Comparison of ENCODE assay signal across 9 cellular contexts in the genomic region with DNA sequence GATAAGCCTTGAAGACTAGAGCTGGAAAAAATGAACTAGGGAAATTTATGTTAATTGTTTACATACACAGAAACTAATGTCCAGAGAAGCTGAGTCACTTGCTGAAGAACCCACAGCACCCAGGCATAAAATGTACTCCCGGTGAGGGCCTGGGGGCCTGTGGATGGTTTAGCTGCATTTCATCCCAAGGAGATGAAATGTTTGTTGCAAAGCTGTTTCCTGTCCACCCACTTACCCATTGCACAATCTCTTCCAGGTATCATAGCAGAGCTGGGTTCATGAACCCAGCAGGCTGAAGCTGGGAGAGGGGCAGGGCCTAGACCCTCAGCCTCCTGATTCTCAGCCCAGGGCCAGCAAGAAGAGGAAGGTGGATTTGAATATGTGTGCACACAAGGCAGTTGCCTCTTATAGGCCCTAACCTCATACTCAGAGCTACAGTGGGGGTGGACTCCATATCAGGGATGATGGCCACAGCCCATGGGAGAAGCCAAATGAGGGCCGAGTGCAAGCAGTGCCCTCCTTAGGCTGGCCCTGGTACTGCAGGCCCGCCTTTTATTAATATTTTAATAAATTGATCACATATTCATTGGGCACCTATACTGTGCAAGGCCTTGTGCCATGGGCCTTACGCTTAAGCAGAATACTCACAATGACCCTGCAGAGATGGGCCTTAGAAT.
DNase-seq lines count a peak whose midpoint lies in the region; ATAC-seq and TF ChIP-seq lines count a peak whose summit lies in the region.
"Had no signal": no experiment of that assay in that cellular context is flagged by ENCODE, and none has a peak within 500 bp of the region (broad histone marks: within the 10 kb centered on the region; RNA-seq: fewer than 3 reads in every experiment).

No MANE protein-coding gene starts in this region.

- H3K27ac ChIP-seq in dorsolateral prefrontal cortex = peak overlapping the region in 33 of 59 donors; percentile 10 to 85 (median 49)

- POLR2A ChIA-PET in activated CD8-positive, alpha-beta T cell treated with anti-CD3 and anti-CD28 coated beads for 36 hours (lab: Charles Lee) = no interaction called here
- POLR2A ChIA-PET in activated CD8-positive, alpha-beta T cell treated with anti-CD3 and anti-CD28 coated beads, Interleukin-2, amount 10 ng/mL, durations not matched to agents 7 days and 5 days (lab: Charles Lee) = no interaction called here

- no peaks in the 10 kb centered on the region for H3K4me1 Mint-ChIP-seq in activated CD8-positive, alpha-beta T cell treated with anti-CD3 and anti-CD28 coated beads for 36 hours (ENCODE audit: low read depth)
- H3K4me1 Mint-ChIP-seq in activated CD8-positive, alpha-beta T cell treated with anti-CD3 and anti-CD28 coated beads, Interleukin-2, amount 10 ng/mL, durations not matched to agents 7 days and 5 days (ENCODE audit: low read depth) = no peaks in the 10 kb centered on the region

- DNase-seq in activated CD8-positive, alpha-beta T cell treated with anti-CD3 and anti-CD28 coated beads for 36 hours = peak; percentile 43
- no peak for DNase-seq in activated CD8-positive, alpha-beta T cell treated with anti-CD3 and anti-CD28 coated beads, Interleukin-2, amount 10 ng/mL, durations not matched to agents 7 days and 5 days
- DNase-seq in NCI-H2227 treated with DMSO at 0.1 percent for 48 hours (lab: John Stamatoyannopoulos, UW) = peak; percentile 16
- DNase-seq in dorsolateral prefrontal cortex = peak in 6 of 10 donors; percentile 49 to 73 (median 63)
- DNase-seq in midbrain (lab: John Stamatoyannopoulos, UW) = peak; percentile 48
- no peak for DNase-seq in T-helper 9 cell
- no peak for DNase-seq in Kasumi-1 (lab: John Stamatoyannopoulos, UW)

- intact Hi-C loops in activated CD8-positive, alpha-beta T cell treated with anti-CD3 and anti-CD28 coated beads for 36 hours (cut with micrococcal nuclease) = no loop called here
- intact Hi-C loops in dorsolateral prefrontal cortex (cut with DNase I) = loop anchor here (1.0 to 2.0 kb wide), 3 partner anchors 23 to 158 kb away; no protein-coding TSS in a partner anchor

- H3K27ac Mint-ChIP-seq in activated CD8-positive, alpha-beta T cell treated with anti-CD3 and anti-CD28 coated beads for 36 hours = no peak overlapping the region
- H3K27ac Mint-ChIP-seq in activated CD8-positive, alpha-beta T cell treated with anti-CD3 and anti-CD28 coated beads, Interleukin-2, amount 10 ng/mL, durations not matched to agents 7 days and 5 days = no peak overlapping the region
- H3K27ac Mint-ChIP-seq: activated naive CD8-positive, alpha-beta T cell had no signal

- TF ChIP-seq CTCF in activated CD8-positive, alpha-beta T cell treated with anti-CD3 and anti-CD28 coated beads for 36 hours (IDR thresholded peaks at IDR 0.05) = peak; percentile 50
- TF ChIP-seq CTCF in dorsolateral prefrontal cortex (IDR thresholded peaks at IDR 0.05 in 54 of 56, conservative IDR thresholded peaks at IDR 0.05 in 2 of 56; ENCODE audit: low read depth in 1 of 56, partially characterized antibody in 56 of 56) = peak; percentile 71 to 98 (median 87)

- H3K36me3 Mint-ChIP-seq in activated CD8-positive, alpha-beta T cell treated with anti-CD3 and anti-CD28 coated beads for 36 hours (ENCODE audit: low read depth) = no peaks in the 10 kb centered on the region
- no peaks in the 10 kb centered on the region for H3K36me3 Mint-ChIP-seq in activated CD8-positive, alpha-beta T cell treated with anti-CD3 and anti-CD28 coated beads, Interleukin-2, amount 10 ng/mL, durations not matched to agents 7 days and 5 days (ENCODE audit: low read depth)
- H3K36me3 Mint-ChIP-seq: activated naive CD8-positive, alpha-beta T cell had no signal

- no peaks in the 10 kb centered on the region for H3K27me3 ChIP-seq in dorsolateral prefrontal cortex

- H3K4me3 Mint-ChIP-seq in activated CD8-positive, alpha-beta T cell treated with anti-CD3 and anti-CD28 coated beads for 36 hours = no peak overlapping the region
- H3K4me3 Mint-ChIP-seq in activated CD8-positive, alpha-beta T cell treated with anti-CD3 and anti-CD28 coated beads, Interleukin-2, amount 10 ng/mL, durations not matched to agents 7 days and 5 days = no peak overlapping the region
- H3K4me3 Mint-ChIP-seq: activated naive CD8-positive, alpha-beta T cell had no signal

- peak; percentile 42 for ATAC-seq in activated CD8-positive, alpha-beta T cell treated with anti-CD3 and anti-CD28 coated beads for 36 hours
- no peak for ATAC-seq in activated CD8-positive, alpha-beta T cell treated with anti-CD3 and anti-CD28 coated beads, Interleukin-2, amount 10 ng/mL, durations not matched to agents 7 days and 5 days
- ATAC-seq in GM19455 (IDR thresholded peaks at IDR 0.05; ENCODE audit: unreplicated experiment) = no peak

- CTCF ChIA-PET in activated CD8-positive, alpha-beta T cell treated with anti-CD3 and anti-CD28 coated beads for 36 hours (lab: Charles Lee) = interaction anchor here (0.8 to 2.4 kb wide), 11 partner anchors 8 to 184 kb away, joined by 3 to 11 read pairs (median 4); no protein-coding TSS in a partner anchor
- CTCF ChIA-PET in activated CD8-positive, alpha-beta T cell treated with anti-CD3 and anti-CD28 coated beads, Interleukin-2, amount 10 ng/mL, durations not matched to agents 7 days and 5 days (lab: Charles Lee) = interaction anchor here (0.6 to 1.2 kb wide), 3 partner anchors 8 to 514 kb away, joined by 3 to 5 read pairs (median 3); no protein-coding TSS in a partner anchor

- peaks cover 3% of the 10 kb centered on the region for H3K27me3 Mint-ChIP-seq in activated CD8-positive, alpha-beta T cell treated with anti-CD3 and anti-CD28 coated beads for 36 hours
- H3K27me3 Mint-ChIP-seq in activated CD8-positive, alpha-beta T cell treated with anti-CD3 and anti-CD28 coated beads, Interleukin-2, amount 10 ng/mL, durations not matched to agents 7 days and 5 days (ENCODE audit: low read depth) = peaks cover 8% of the 10 kb centered on the region

- no peak overlapping the region for H3K4me3 ChIP-seq in dorsolateral prefrontal cortex

- H3K9me3 Mint-ChIP-seq in activated CD8-positive, alpha-beta T cell treated with anti-CD3 and anti-CD28 coated beads for 36 hours = no peaks in the 10 kb centered on the region
- no peaks in the 10 kb centered on the region for H3K9me3 Mint-ChIP-seq in activated CD8-positive, alpha-beta T cell treated with anti-CD3 and anti-CD28 coated beads, Interleukin-2, amount 10 ng/mL, durations not matched to agents 7 days and 5 days (ENCODE audit: insufficient read depth)

Comparison
In these comparisons a context has a peak if more than half of its experiments do, and no peak if none do; other contexts are left out.
1. DNase-seq: peak in activated CD8-positive, alpha-beta T cell treated with anti-CD3 and anti-CD28 coated beads for 36 hours (single experiment), NCI-H2227 treated with DMSO at 0.1 percent for 48 hours (single experiment), dorsolateral prefrontal cortex (6 of 10) and midbrain (single experiment); none in activated CD8-positive, alpha-beta T cell treated with anti-CD3 and anti-CD28 coated beads, Interleukin-2, amount 10 ng/mL, durations not matched to agents 7 days and 5 days (single experiment), T-helper 9 cell (single experiment) and Kasumi-1 (0 of 2).